9 cellular contexts compared by ENCODE assay signal in genomic region chr7:106050002-106050742, GRCh38.
DNase-seq lines count a peak whose midpoint lies in the region; ATAC-seq and TF ChIP-seq lines count a peak whose summit lies in the region.
"Had no signal": no experiment of that assay in that cellular context is flagged by ENCODE, and none has a peak within 500 bp of the region (broad histone marks: within the 10 kb centered on the region; RNA-seq: fewer than 3 reads in every experiment).

No MANE protein-coding gene starts in this region.

- no peaks in the 10 kb centered on the region for H3K36me3 ChIP-seq in osteoblast (ENCODE audit: insufficient read depth, low read length)
- H3K36me3 ChIP-seq: SJCRH30 had no signal

- peak overlapping the region; percentile 34 for H3K4me2 ChIP-seq in osteoblast (ENCODE audit: insufficient read depth, low read length)

- no peaks in the 10 kb centered on the region for H3K79me2 ChIP-seq in osteoblast (ENCODE audit: insufficient read depth, low read length)

- no peak overlapping the region for H3K4me3 Mint-ChIP-seq in effector memory CD8-positive, alpha-beta T cell

- H3K27me3 Mint-ChIP-seq in effector memory CD8-positive, alpha-beta T cell: peaks cover 0 to 17% of the 10 kb centered on the region in 2 donors

- DNase-seq in COLO829 (ENCODE audit: low spot score) (peak; percentile 82), M059J (ENCODE audit: low read depth) (peak; percentile 33), epithelial cell of prostate (ENCODE audit: low read depth, low spot score) (no peak), osteoblast (ENCODE audit: insufficient read length, low spot score, missing footprints) (no peak), G401 (ENCODE audit: low spot score) (no peak), NCI-H345 treated with DMSO at 0.1 percent for 48 hours (lab: John Stamatoyannopoulos, UW; ENCODE audit: unreplicated experiment) (no peak)
- DNase-seq in activated CD4-positive, CD25-positive, alpha-beta regulatory T cell treated with anti-CD3 and anti-CD28 coated beads, Interleukin-2, amount 50 U/mL, for 72 hours: no peak
- no peak for DNase-seq in effector memory CD8-positive, alpha-beta T cell
- DNase-seq: SJCRH30 had no signal

- H3K4me1 ChIP-seq in osteoblast (ENCODE audit: insufficient read depth, low read length): peaks cover 15% of the 10 kb centered on the region

- H3K27ac Mint-ChIP-seq in effector memory CD8-positive, alpha-beta T cell: no peak overlapping the region

- peak; percentile 20 for TF ChIP-seq CTCF in osteoblast (IDR thresholded peaks at IDR 0.05; ENCODE audit: extremely low read depth, low read depth, low read length)

- no peak for ATAC-seq in effector memory CD8-positive, alpha-beta T cell (replicated peaks)

- in situ Hi-C loops in G401 (cut with HindIII; ENCODE audit: low sequenced_read_pairs): no loop called here

- H3K27ac ChIP-seq in epithelial cell of prostate (peak overlapping the region; percentile 64), osteoblast (ENCODE audit: low read depth, low read length) (peak overlapping the region; percentile 19)
- H3K27ac ChIP-seq: SJCRH30 had no signal

- no peaks in the 10 kb centered on the region for H3K9me3 Mint-ChIP-seq in effector memory CD8-positive, alpha-beta T cell

- H3K4me1 Mint-ChIP-seq in effector memory CD8-positive, alpha-beta T cell (ENCODE audit: low read depth in 2 of 2): no peaks in the 10 kb centered on the region

- H2AFZ ChIP-seq in osteoblast (ENCODE audit: low read length): peak overlapping the region; percentile 23

- H3K36me3 Mint-ChIP-seq in effector memory CD8-positive, alpha-beta T cell (ENCODE audit: insufficient read depth): peaks cover 2% of the 10 kb centered on the region

- H3K9me3 ChIP-seq in osteoblast (ENCODE audit: low read depth, low read length): no peaks in the 10 kb centered on the region
- H3K9me3 ChIP-seq: SJCRH30 had no signal

- H4K20me1 ChIP-seq in osteoblast (ENCODE audit: insufficient read depth, low read length): no peaks in the 10 kb centered on the region

- no peak overlapping the region for H3K4me3 ChIP-seq in osteoblast (ENCODE audit: insufficient read depth, low read length)
- H3K4me3 ChIP-seq: SJCRH30 had no signal

- peaks cover 33% of the 10 kb centered on the region for H3K27me3 ChIP-seq in osteoblast (ENCODE audit: insufficient read depth, low read length)

Comparison
In these comparisons a context has a peak if more than half of its experiments do, and no peak if none do; other contexts are left out.
1. DNase-seq: peak in COLO829 (single experiment) and M059J (single experiment); none in epithelial cell of prostate (single experiment), osteoblast (single experiment), G401 (single experiment), NCI-H345 treated with DMSO at 0.1 percent for 48 hours (single experiment), activated CD4-positive, CD25-positive, alpha-beta regulatory T cell treated with anti-CD3 and anti-CD28 coated beads, Interleukin-2, amount 50 U/mL, for 72 hours (single experiment) and effector memory CD8-positive, alpha-beta T cell (0 of 3).